ENCODE assay signal across 14 cellular contexts in genomic region chr5:163757344-163757743, GRCh38.
"Had no signal": no experiment of that assay in that cellular context is flagged by ENCODE, and none has a peak within 500 bp of the region (broad histone marks: within the 10 kb centered on the region; RNA-seq: fewer than 3 reads in every experiment).

No MANE protein-coding gene starts in this region.

- DNase-seq: activated CD4-positive, alpha-beta T cell treated with anti-CD3 and anti-CD28 coated beads, Interleukin-2, amount 10 ng/mL, durations not matched to agents 24 days and 14 days; activated CD4-positive, CD25-positive, alpha-beta regulatory T cell; activated CD8-positive, alpha-beta memory T cell treated with anti-CD3 and anti-CD28 coated beads for 24 hours; activated naive CD4-positive, alpha-beta T cell treated with Interleukin-2 at 50 U/mL for 16 hours; left ventricle myocardium superior; pancreas; sigmoid colon; stimulated activated CD4-positive, alpha-beta T cell treated with anti-CD3 and anti-CD28 coated beads, Interleukin-1b, Interleukin-23, amount 100 ng/mL, for 48 hours; SW 1271; thyroid gland; uterus had no signal

- H3K4me1 ChIP-seq: pancreas, thyroid gland, uterus had no signal

- ATAC-seq: left ventricle myocardium superior, pancreas had no signal

- H3K4me3 ChIP-seq: pancreas, sigmoid colon, thyroid gland, uterus had no signal

- H3K27ac Mint-ChIP-seq: activated CD4-positive, alpha-beta T cell treated with anti-CD3 and anti-CD28 coated beads, Interleukin-2, amount 10 ng/mL, durations not matched to agents 24 days and 14 days; T-helper 2 cell treated with Interferon-gamma antibody and Interleukin-4, amounts not matched to agents 5 μg/mL and 100 μg/mL, for 36 hours had no signal

- H3K4me1 Mint-ChIP-seq: activated CD4-positive, alpha-beta T cell treated with anti-CD3 and anti-CD28 coated beads, Interleukin-2, amount 10 ng/mL, durations not matched to agents 24 days and 14 days; central memory CD8-positive, alpha-beta T cell; neural crest cell had no signal

- H3K9me3 ChIP-seq: pancreas, sigmoid colon, thyroid gland, uterus had no signal

- H3K9me3 Mint-ChIP-seq: activated CD4-positive, alpha-beta T cell treated with anti-CD3 and anti-CD28 coated beads, Interleukin-2, amount 10 ng/mL, durations not matched to agents 24 days and 14 days; neural crest cell; T-helper 2 cell treated with Interferon-gamma antibody and Interleukin-4, amounts not matched to agents 5 μg/mL and 100 μg/mL, for 36 hours had no signal

- H3K4me3 Mint-ChIP-seq: activated CD4-positive, alpha-beta T cell treated with anti-CD3 and anti-CD28 coated beads, Interleukin-2, amount 10 ng/mL, durations not matched to agents 24 days and 14 days; central memory CD8-positive, alpha-beta T cell; neural crest cell; T-helper 2 cell treated with Interferon-gamma antibody and Interleukin-4, amounts not matched to agents 5 μg/mL and 100 μg/mL, for 36 hours had no signal

- H3K36me3 ChIP-seq: pancreas, sigmoid colon, thyroid gland, uterus had no signal

- H3K27me3 Mint-ChIP-seq: activated CD4-positive, alpha-beta T cell treated with anti-CD3 and anti-CD28 coated beads, Interleukin-2, amount 10 ng/mL, durations not matched to agents 24 days and 14 days; central memory CD8-positive, alpha-beta T cell had no signal

- H3K27me3 ChIP-seq: pancreas, sigmoid colon, thyroid gland, uterus had no signal

- H3K27ac ChIP-seq: pancreas, sigmoid colon, thyroid gland, uterus had no signal
